Comparison of ENCODE assay signal across 8 cellular contexts in genomic region chr7:33807779-33808482, GRCh38.
DNase-seq lines count a peak whose midpoint lies in the region; ATAC-seq and TF ChIP-seq lines count a peak whose summit lies in the region.

No MANE protein-coding gene starts in this region.

- TF ChIP-seq CTCF in Panc1 (IDR thresholded peaks at IDR 0.05): peak; percentile 61

- intact Hi-C loops in Panc1 (cut with micrococcal nuclease; ENCODE audit: unreplicated experiment): no loop called here

- no peak overlapping the region for H3K27ac ChIP-seq in Panc1 (ENCODE audit: low read length)

- no peaks in the 10 kb centered on the region for H3K9me3 ChIP-seq in Panc1 (ENCODE audit: control insufficient read depth, insufficient read depth, low read depth, low read length)

- peak; percentile 67 for ATAC-seq in GM18502 (IDR thresholded peaks at IDR 0.05; ENCODE audit: poor library complexity, unreplicated experiment)
- ATAC-seq in Panc1: no peak
- ATAC-seq in GM18517 (IDR thresholded peaks at IDR 0.05; ENCODE audit: unreplicated experiment): no peak

- H3K4me1 ChIP-seq in Panc1 (ENCODE audit: control insufficient read depth, insufficient read depth, low read length): no peaks in the 10 kb centered on the region

- CTCF ChIA-PET in Panc1 (lab: Charles Lee): no interaction called here

- H3K4me3 ChIP-seq in Panc1 (ENCODE audit: low read depth in 2 of 2, low read length in 2 of 2): no peak overlapping the region

- POLR2A ChIA-PET in Panc1 (lab: Charles Lee): no interaction called here

- no peaks in the 10 kb centered on the region; the same call in 1 of the 2 replicates for H3K27me3 ChIP-seq in Panc1 (ENCODE audit: control insufficient read depth, insufficient read depth, low read length)

- BruUV-seq in Panc1 (replicated peaks; lab: Mats Ljungman, UMichigan): no TSS peak

- H3K36me3 ChIP-seq in Panc1 (ENCODE audit: control insufficient read depth, insufficient read depth, low read length): no peaks in the 10 kb centered on the region

- DNase-seq in ACHN (peak; percentile 35), Panc1 (ENCODE audit: low read depth, low spot score) (no peak), glomerular visceral epithelial cell (ENCODE audit: extremely low spot score) (peak; percentile 70), middle frontal gyrus (ENCODE audit: extremely low spot score, low spot score) (no peak), NCI-H774 (lab: John Stamatoyannopoulos, UW) (no peak)
- no peak for DNase-seq in activated CD4-positive, alpha-beta T cell treated with anti-CD3 and anti-CD28 coated beads, Interleukin-2, amount 50 U/mL, for 4 hours

- in situ Hi-C loops in ACHN (cut with HindIII; ENCODE audit: low pct_ligation_motif_present, low pct_unique_long_range_greater_than_20kb, low sequenced_read_pairs) (no loop called here), Panc1 (cut with HindIII; ENCODE audit: low pct_unique_long_range_greater_than_20kb, low sequenced_read_pairs) (no loop called here)

Comparison
In these comparisons a context has a peak if more than half of its experiments do, and no peak if none do; other contexts are left out.
1. DNase-seq: peak in ACHN (single experiment) and glomerular visceral epithelial cell (single experiment); none in Panc1 (single experiment), middle frontal gyrus (single experiment), NCI-H774 (single experiment) and activated CD4-positive, alpha-beta T cell treated with anti-CD3 and anti-CD28 coated beads, Interleukin-2, amount 50 U/mL, for 4 hours (0 of 2).